In genomic region chr1:195886000-195886399, GRCh38 we compare ENCODE assay signal across 18 cellular contexts.
A peak's percentile ranks its signal among the peaks of the same experiment; 100 is the strongest.
DNase-seq lines count a peak whose midpoint lies in the region; ATAC-seq and TF ChIP-seq lines count a peak whose summit lies in the region.
"Had no signal": no experiment of that assay in that cellular context is flagged by ENCODE, and none has a peak within 500 bp of the region (broad histone marks: within the 10 kb centered on the region; RNA-seq: fewer than 3 reads in every experiment).

No MANE protein-coding gene starts in this region.

- no peaks in the 10 kb centered on the region for H3F3A ChIP-seq in OCI-LY1 (ENCODE audit: insufficient read depth, low read length)

- 88% methylated on average over 1 of the region's 1 CpG for WGBS in mammary epithelial cell (ENCODE audit: low coverage, missing lambda C conversion rate)
- 86% methylated on average over 1 of the region's 1 CpG for WGBS in endodermal cell (ENCODE audit: insufficient coverage in 1 of 2, insufficient read length in 1 of 2), 2 experiments

- H3K4me3 Mint-ChIP-seq in MCF 10A (ENCODE audit: unreplicated experiment) (no peak overlapping the region), endodermal cell (no peak overlapping the region), type B pancreatic cell (no peak overlapping the region)
- H3K4me3 Mint-ChIP-seq: memory B cell had no signal

- H3K27ac ChIP-seq in mammary epithelial cell (ENCODE audit: insufficient read depth, low read depth, low read length) = no peak overlapping the region
- no peak overlapping the region for H3K27ac ChIP-seq in OCI-LY1 (ENCODE audit: low read depth, low read length, poor library complexity, severe bottlenecking)
- H3K27ac ChIP-seq in endodermal cell (ENCODE audit: low read depth, low read length) = no peak overlapping the region
- H3K27ac ChIP-seq: coronary artery, vagina had no signal

- H3K27ac Mint-ChIP-seq in MCF 10A (ENCODE audit: low read depth, unreplicated experiment) (no peak overlapping the region), endodermal cell (no peak overlapping the region), type B pancreatic cell (no peak overlapping the region)
- H3K27ac Mint-ChIP-seq: memory B cell had no signal

- H4K20me1 ChIP-seq in mammary epithelial cell (ENCODE audit: insufficient read depth, low read length) (no peaks in the 10 kb centered on the region), OCI-LY1 (ENCODE audit: insufficient read depth, low read length) (no peaks in the 10 kb centered on the region)

- POLR2A ChIA-PET in MCF 10A (lab: Yijun Ruan, JAX) = interaction anchor here (1.2 to 2.5 kb wide), 5 partner anchors 9 to 16 kb away, joined by 3 to 9 read pairs (median 5); no protein-coding TSS in a partner anchor

- DNase-seq in mammary epithelial cell = no peak
- DNase-seq in MCF 10A (ENCODE audit: unreplicated experiment) = no peak
- no peak for DNase-seq in endodermal cell
- DNase-seq in type B pancreatic cell (ENCODE audit: extremely low spot score, unreplicated experiment) = no peak
- DNase-seq in posterior cingulate gyrus = no peak
- no peak for DNase-seq in NCI-H2107 treated with DMSO at 0.1 percent for 48 hours (lab: John Stamatoyannopoulos, UW; ENCODE audit: unreplicated experiment)
- DNase-seq: activated CD4-positive, alpha-beta T cell treated with anti-CD3 and anti-CD28 coated beads, Interleukin-2, amount 50 U/mL, for 4 hours; activated naive CD4-positive, alpha-beta T cell treated with anti-CD3 and anti-CD28 coated beads, Interleukin-2, amount 50 U/mL, for 16 hours; glutamatergic neuron; MG63; NCI-H187 treated with DMSO at 0.1 percent for 48 hours; NCI-H510A; right cardiac atrium had no signal

- H3K9me3 Mint-ChIP-seq in MCF 10A (ENCODE audit: unreplicated experiment) (peaks cover 7% of the 10 kb centered on the region), endodermal cell (no peaks in the 10 kb centered on the region), type B pancreatic cell (no peaks in the 10 kb centered on the region)

- BruUV-seq in mammary epithelial cell (replicated peaks; lab: Mats Ljungman, UMichigan) = no TSS peak
- BruUV-seq in MCF 10A (replicated peaks; lab: Mats Ljungman, UMichigan) = no TSS peak

- H3K4me3 ChIP-seq in mammary epithelial cell (replicated peaks in 1 of 3; ENCODE audit: insufficient read depth in 1 of 3, low read depth in 2 of 3, low read length in 3 of 3) (no peak overlapping the region), OCI-LY1 (ENCODE audit: low read depth, low read length, poor library complexity, severe bottlenecking) (no peak overlapping the region), endodermal cell (ENCODE audit: low read length) (no peak overlapping the region)
- H3K4me3 ChIP-seq: coronary artery, MG63, vagina had no signal

- CTCF ChIA-PET in mammary epithelial cell (lab: Charles Lee; ENCODE audit: low non-redundant PET) (interaction anchor here (0.6 to 0.7 kb wide), 2 partner anchors 36 to 49 kb away, joined by 5 to 7 read pairs; no protein-coding TSS in a partner anchor), MCF 10A (lab: Yijun Ruan, JAX) (interaction anchor here (0.7 to 3.7 kb wide), 11 partner anchors 8 to 108 kb away, joined by 3 to 16 read pairs (median 4); no protein-coding TSS in a partner anchor)

- H3K4me1 ChIP-seq in mammary epithelial cell (ENCODE audit: insufficient read depth, low read length) (no peaks in the 10 kb centered on the region), OCI-LY1 (ENCODE audit: insufficient read depth, low read length, severe bottlenecking) (no peaks in the 10 kb centered on the region), endodermal cell (ENCODE audit: control insufficient read depth, insufficient read depth, low read length) (no peaks in the 10 kb centered on the region)
- H3K4me1 ChIP-seq: vagina had no signal

- no peaks in the 10 kb centered on the region for H3K9me3 ChIP-seq in mammary epithelial cell (replicated peaks; ENCODE audit: insufficient read depth, low read length)
- H3K9me3 ChIP-seq in OCI-LY1 (ENCODE audit: low read length) = no peaks in the 10 kb centered on the region
- no peaks in the 10 kb centered on the region for H3K9me3 ChIP-seq in endodermal cell (ENCODE audit: control insufficient read depth, low read length)
- H3K9me3 ChIP-seq: MG63, vagina had no signal

- H2AFZ ChIP-seq in mammary epithelial cell (ENCODE audit: low read depth, low read length) (no peak overlapping the region), OCI-LY1 (ENCODE audit: low read length) (no peak overlapping the region)

- H3K27me3 Mint-ChIP-seq in MCF 10A (ENCODE audit: insufficient read depth, unreplicated experiment) = no peaks in the 10 kb centered on the region
- H3K27me3 Mint-ChIP-seq in endodermal cell (ENCODE audit: insufficient read depth) = no peaks in the 10 kb centered on the region
- H3K27me3 Mint-ChIP-seq in type B pancreatic cell = no peaks in the 10 kb centered on the region
- H3K27me3 Mint-ChIP-seq: memory B cell had no signal

- ATAC-seq in GM21717 (IDR thresholded peaks at IDR 0.05; ENCODE audit: unreplicated experiment) = no peak
- ATAC-seq: right cardiac atrium had no signal

- H3K4me2 ChIP-seq in mammary epithelial cell (ENCODE audit: insufficient read depth, low read depth, low read length) = no peak overlapping the region
- H3K4me2 ChIP-seq in OCI-LY1 (ENCODE audit: low read length) = no peak overlapping the region

- dilution Hi-C loops in mammary epithelial cell (cut with HindIII; ENCODE audit: low sequenced_read_pairs) = no loop called here

- TF ChIP-seq CTCF in mammary epithelial cell (conservative IDR thresholded peaks at IDR 0.05 in 1 of 2, IDR thresholded peaks at IDR 0.05 in 1 of 2; ENCODE audit: extremely low read depth in 1 of 2, insufficient read depth in 1 of 2, low read depth in 1 of 2, low read length in 2 of 2) = peak; percentile 37 to 44
- TF ChIP-seq CTCF in MCF 10A (IDR thresholded peaks at IDR 0.05; ENCODE audit: unreplicated experiment) = no peak
- TF ChIP-seq CTCF in OCI-LY1 (IDR thresholded peaks at IDR 0.05; ENCODE audit: low read length) = peak; percentile 46; the same call in 1 of the 2 replicates
- peak; percentile 77 for TF ChIP-seq CTCF in endodermal cell (conservative IDR thresholded peaks at IDR 0.05)
- TF ChIP-seq CTCF in type B pancreatic cell (conservative IDR thresholded peaks at IDR 0.05) = peak; percentile 45

- intact Hi-C loops in mammary epithelial cell (cut with micrococcal nuclease) (no loop called here), MCF 10A (cut with micrococcal nuclease) (no loop called here), posterior cingulate gyrus (cut with DNase I) (no loop called here)

- H3K9me2 ChIP-seq in OCI-LY1 (ENCODE audit: low read depth, low read length) = no peaks in the 10 kb centered on the region

- H3K79me2 ChIP-seq in mammary epithelial cell (ENCODE audit: insufficient read depth, low read length) (no peaks in the 10 kb centered on the region), OCI-LY1 (ENCODE audit: insufficient read depth, low read length) (no peaks in the 10 kb centered on the region)

- no peak overlapping the region for H3K9ac ChIP-seq in mammary epithelial cell (ENCODE audit: insufficient read depth, low read length)
- H3K9ac ChIP-seq in OCI-LY1 (ENCODE audit: low read length) = no peak overlapping the region
- no peak overlapping the region for H3K9ac ChIP-seq in endodermal cell (ENCODE audit: extremely low read depth, low read length, poor library complexity, severe bottlenecking)

- H3K36me3 Mint-ChIP-seq in MCF 10A (ENCODE audit: insufficient read depth, unreplicated experiment) (no peaks in the 10 kb centered on the region), endodermal cell (ENCODE audit: low read depth) (no peaks in the 10 kb centered on the region), type B pancreatic cell (no peaks in the 10 kb centered on the region)
- H3K36me3 Mint-ChIP-seq: memory B cell had no signal

- H3K4me1 Mint-ChIP-seq in MCF 10A (ENCODE audit: insufficient read depth, unreplicated experiment) = peaks cover 11% of the 10 kb centered on the region
- H3K4me1 Mint-ChIP-seq in endodermal cell = peaks cover 4% of the 10 kb centered on the region
- H3K4me1 Mint-ChIP-seq in type B pancreatic cell (ENCODE audit: unreplicated experiment) = no peaks in the 10 kb centered on the region
- H3K4me1 Mint-ChIP-seq: memory B cell had no signal

- no peaks in the 10 kb centered on the region for H3K27me3 ChIP-seq in mammary epithelial cell (ENCODE audit: insufficient read depth, low read length)
- no peaks in the 10 kb centered on the region for H3K27me3 ChIP-seq in OCI-LY1 (ENCODE audit: insufficient read depth, low read length)
- no peaks in the 10 kb centered on the region for H3K27me3 ChIP-seq in endodermal cell (ENCODE audit: control insufficient read depth, insufficient read depth, low read length, poor library complexity, severe bottlenecking)
- H3K27me3 ChIP-seq: MG63, vagina had no signal

- no peaks in the 10 kb centered on the region for H3K36me3 ChIP-seq in mammary epithelial cell (ENCODE audit: insufficient read depth, low read length)
- H3K36me3 ChIP-seq in OCI-LY1 (ENCODE audit: insufficient read depth, low read length) = no peaks in the 10 kb centered on the region
- H3K36me3 ChIP-seq in endodermal cell (ENCODE audit: control insufficient read depth, insufficient read depth, low read length) = no peaks in the 10 kb centered on the region
- H3K36me3 ChIP-seq: MG63, vagina had no signal

- in situ Hi-C loops in mammary epithelial cell (cut with MboI; ENCODE audit: low sequenced_read_pairs in 2 of 2) = no loop called here
